Comparison of ENCODE assay signal across 14 cellular contexts in genomic region chr16:27239906-27240655, GRCh38. TPM values are rescaled to one million over a fixed set of nuclear protein-coding genes. Genes with fewer than 3 reads are reported as not detected.
DNase-seq lines count a peak whose midpoint lies in the region; ATAC-seq and TF ChIP-seq lines count a peak whose summit lies in the region.
"Had no signal": no experiment of that assay in that cellular context is flagged by ENCODE, and none has a peak within 500 bp of the region (broad histone marks: within the 10 kb centered on the region; RNA-seq: fewer than 3 reads in every experiment).

No MANE protein-coding gene starts in this region.

- peak overlapping the region; percentile 81 for H2BK120ac ChIP-seq in mesenchymal stem cell (ENCODE audit: low read depth, low read length)

- in situ Hi-C loops in transverse colon (cut with MboI; ENCODE audit: low pct_ligation_motif_present in 1 of 4, low pct_unique_long_range_greater_than_20kb in 1 of 4, low sequenced_read_pairs in 3 of 4), result loop anchor here (10.0 to 25.0 kb wide), 3 partner anchors 75 to 125 kb away; partner anchors contain the start of gene IL4R (in 1 of the 4)

- H2BK5ac ChIP-seq in mesenchymal stem cell (ENCODE audit: low read depth, low read length, poor library complexity, severe bottlenecking), result no peak overlapping the region

- intact Hi-C loops in activated T-helper 2 cell treated with anti-CD3 and anti-CD28 coated beads, Interferon-gamma antibody, Interleukin-2, Interleukin-4, amounts not matched to agents 10 μg/mL and 5 μg/mL and 100 μg/mL, durations not matched to agents 14 hours and 24 hours and 36 hours (cut with micrococcal nuclease), result loop anchor here (10.0 kb wide), 1 partner anchor 645 kb away; no protein-coding TSS in a partner anchor
- intact Hi-C loops in transverse colon (cut with DNase I; ENCODE audit: low total_unique reads), result loop anchor here (5.0 kb wide), 2 partner anchors 77 to 127 kb away; no protein-coding TSS in a partner anchor

- H3K4me1 ChIP-seq in mesenchymal stem cell (ENCODE audit: control insufficient read depth, insufficient read depth, low read depth, low read length) (peaks cover 55% of the 10 kb centered on the region), transverse colon (peaks cover 52 to 100% (median 63%) of the 10 kb centered on the region in 4 donors)

- peak overlapping the region; percentile 97 for H4K91ac ChIP-seq in mesenchymal stem cell (ENCODE audit: low read length)

- H3K36me3 ChIP-seq in mesenchymal stem cell (ENCODE audit: control insufficient read depth in 1 of 2, insufficient read depth in 2 of 2, low read depth in 1 of 2, low read length in 2 of 2) (peaks cover 0 to 8% of the 10 kb centered on the region in 2 experiments), transverse colon (no peaks in the 10 kb centered on the region)

- H3K27ac ChIP-seq in mesenchymal stem cell (ENCODE audit: low read length, poor library complexity, severe bottlenecking), result no peak overlapping the region
- peak overlapping the region; percentile 77 to 90 (median 82) for H3K27ac ChIP-seq in transverse colon

- TF ChIP-seq EP300 in transverse colon (IDR thresholded peaks at IDR 0.05; ENCODE audit: low read depth), result no peak

- H3K23ac ChIP-seq in mesenchymal stem cell (ENCODE audit: low read length in 2 of 2), result peak overlapping the region in 1 of 2 experiments; percentile 44

- peak; percentile 33 for DNase-seq in activated effector memory CD4-positive, alpha-beta T cell treated with anti-CD3 and anti-CD28 coated beads, Interleukin-2, amount 50 U/mL, for 16 hours
- DNase-seq in activated effector memory CD4-positive, alpha-beta T cell treated with Interleukin-2 at 50 U/mL for 16 hours, result no peak
- no peak for DNase-seq in activated T-helper 2 cell treated with anti-CD3 and anti-CD28 coated beads, Interferon-gamma antibody, Interleukin-2, Interleukin-4, amounts not matched to agents 10 μg/mL and 5 μg/mL and 100 μg/mL, durations not matched to agents 14 hours and 24 hours and 36 hours (ENCODE audit: low spot score)
- DNase-seq in mesenchymal stem cell (peak; percentile 88), transverse colon (no peak)
- DNase-seq in stimulated activated naive CD4-positive, alpha-beta T cell (lab: John Stamatoyannopoulos, UW), result no peak
- DNase-seq: amniotic stem cell, DMS153, NCI-H2171 treated with DMSO at 0.1 percent for 48 hours, SK-N-SH had no signal

- H3K27ac Mint-ChIP-seq in activated T-helper 2 cell treated with anti-CD3 and anti-CD28 coated beads, Interferon-gamma antibody, Interleukin-2, Interleukin-4, amounts not matched to agents 10 μg/mL and 5 μg/mL and 100 μg/mL, durations not matched to agents 14 hours and 24 hours and 36 hours, result peak overlapping the region; percentile 100

- H3K36me3 Mint-ChIP-seq in activated T-helper 2 cell treated with anti-CD3 and anti-CD28 coated beads, Interferon-gamma antibody, Interleukin-2, Interleukin-4, amounts not matched to agents 10 μg/mL and 5 μg/mL and 100 μg/mL, durations not matched to agents 14 hours and 24 hours and 36 hours (ENCODE audit: low read depth), result peaks cover 75% of the 10 kb centered on the region

- H2AFZ ChIP-seq in mesenchymal stem cell (ENCODE audit: low read depth, low read length), result no peak overlapping the region

- H4K8ac ChIP-seq in mesenchymal stem cell (ENCODE audit: low read length), result peak overlapping the region; percentile 66

- ATAC-seq in GM21825 (IDR thresholded peaks at IDR 0.05; ENCODE audit: unreplicated experiment) (no peak), GM18505 (IDR thresholded peaks at IDR 0.05; ENCODE audit: unreplicated experiment) (no peak)

- H3K9me3 ChIP-seq in mesenchymal stem cell (ENCODE audit: control insufficient read depth, low read length) (no peaks in the 10 kb centered on the region), transverse colon (no peaks in the 10 kb centered on the region)
- H3K9me3 ChIP-seq: SK-N-SH had no signal

- H3K27me3 Mint-ChIP-seq in activated T-helper 2 cell treated with anti-CD3 and anti-CD28 coated beads, Interferon-gamma antibody, Interleukin-2, Interleukin-4, amounts not matched to agents 10 μg/mL and 5 μg/mL and 100 μg/mL, durations not matched to agents 14 hours and 24 hours and 36 hours (ENCODE audit: low read depth), result no peaks in the 10 kb centered on the region

- peak overlapping the region in 1 of 2 experiments; percentile 53 for H3K14ac ChIP-seq in mesenchymal stem cell (ENCODE audit: low read length in 2 of 2)

- H3K4me2 ChIP-seq in mesenchymal stem cell (ENCODE audit: low read length, poor library complexity, severe bottlenecking), result no peak overlapping the region
- H3K4me2 ChIP-seq: SK-N-SH, smooth muscle cell had no signal

- no peak for TF ChIP-seq POLR2A in transverse colon (IDR thresholded peaks at IDR 0.05)
- TF ChIP-seq POLR2A in GM18505 (IDR thresholded peaks at IDR 0.05; ENCODE audit: borderline replicate concordance, extremely low read depth, insufficient read depth, insufficient read length), result no peak

- H3K79me1 ChIP-seq in mesenchymal stem cell (replicated peaks; ENCODE audit: low read length, poor library complexity, severe bottlenecking), result peaks cover 32% of the 10 kb centered on the region

- H2BK15ac ChIP-seq in mesenchymal stem cell (ENCODE audit: low read depth, poor library complexity, severe bottlenecking), result peak overlapping the region; percentile 92

- H3K4me1 Mint-ChIP-seq in activated T-helper 2 cell treated with anti-CD3 and anti-CD28 coated beads, Interferon-gamma antibody, Interleukin-2, Interleukin-4, amounts not matched to agents 10 μg/mL and 5 μg/mL and 100 μg/mL, durations not matched to agents 14 hours and 24 hours and 36 hours (ENCODE audit: low read depth), result peaks cover 89% of the 10 kb centered on the region

- no peaks in the 10 kb centered on the region for H3K9me3 Mint-ChIP-seq in activated T-helper 2 cell treated with anti-CD3 and anti-CD28 coated beads, Interferon-gamma antibody, Interleukin-2, Interleukin-4, amounts not matched to agents 10 μg/mL and 5 μg/mL and 100 μg/mL, durations not matched to agents 14 hours and 24 hours and 36 hours
- H3K9me3 Mint-ChIP-seq: dendritic cell treated with granulocyte-macrophage colony-stimulating factor and Interleukin-4, amounts not matched to agents 40 ng/mL and 50 ng/mL, for 4 days had no signal

- H3K27me3 ChIP-seq in mesenchymal stem cell (ENCODE audit: control insufficient read depth in 1 of 2, insufficient read depth in 1 of 2, low read length in 2 of 2), result no peaks in the 10 kb centered on the region
- H3K27me3 ChIP-seq in transverse colon, result no peaks in the 10 kb centered on the region

- H2BK12ac ChIP-seq in mesenchymal stem cell (ENCODE audit: low read length in 2 of 2), result peak overlapping the region; percentile 73 to 99

- H3K4me3 ChIP-seq in mesenchymal stem cell (ENCODE audit: insufficient read depth in 1 of 2, low read depth in 1 of 2, low read length in 2 of 2), result no peak overlapping the region
- H3K4me3 ChIP-seq in transverse colon, result no peak overlapping the region
- H3K4me3 ChIP-seq: smooth muscle cell had no signal

- H2AK5ac ChIP-seq in mesenchymal stem cell (ENCODE audit: low read length, severe bottlenecking), result peak overlapping the region; percentile 93

- H3K4ac ChIP-seq in mesenchymal stem cell (ENCODE audit: low read depth in 1 of 2, low read length in 2 of 2), result peak overlapping the region; percentile 78 to 93

- no peak overlapping the region for H3K9ac ChIP-seq in mesenchymal stem cell (ENCODE audit: low read length)
- H3K9ac ChIP-seq: SK-N-SH had no signal

- H3K4me3 Mint-ChIP-seq in activated T-helper 2 cell treated with anti-CD3 and anti-CD28 coated beads, Interferon-gamma antibody, Interleukin-2, Interleukin-4, amounts not matched to agents 10 μg/mL and 5 μg/mL and 100 μg/mL, durations not matched to agents 14 hours and 24 hours and 36 hours (ENCODE audit: low read depth), result no peak overlapping the region
- H3K4me3 Mint-ChIP-seq: dendritic cell treated with granulocyte-macrophage colony-stimulating factor and Interleukin-4, amounts not matched to agents 40 ng/mL and 50 ng/mL, for 4 days had no signal

- WGBS in mesenchymal stem cell, result 87% methylated on average over 8 of the region's 9 CpGs
- WGBS in transverse colon (ENCODE audit: low coverage in 1 of 2), 2 donors, result 77% methylated on average over 9 of the region's 9 CpGs; no CpG with 5 or more reads in 1 of the 2 donors

- peak overlapping the region; percentile 71 to 86 for H3K18ac ChIP-seq in mesenchymal stem cell (ENCODE audit: low read depth in 1 of 2, low read length in 2 of 2)

- no peak for TF ChIP-seq CTCF in transverse colon (IDR thresholded peaks at IDR 0.05)

RNA-seq across cellular contexts. Expression of gene NSMCE1, which starts 28.5 kb away (rescaled TPM):
- 186 and 189 TPM in 2 replicates for total RNA-seq in activated T-helper 2 cell treated with anti-CD3 and anti-CD28 coated beads, Interferon-gamma antibody, Interleukin-2, Interleukin-4, amounts not matched to agents 10 μg/mL and 5 μg/mL and 100 μg/mL, durations not matched to agents 14 hours and 24 hours and 36 hours
- 52.8 TPM for polyA plus RNA-seq in mesenchymal stem cell (2013, experiment 1 of 2)
- 54.6 TPM for polyA plus RNA-seq in mesenchymal stem cell (2013, experiment 2 of 2)
- total RNA-seq in transverse colon, result 10 to 100 TPM in 3 of 4 donors, 1 to 10 TPM in 1; 6.2 to 90.8 (median 27.2) TPM

RNA-seq across cellular contexts. Expression of gene KDM8, which starts 36.8 kb away (rescaled TPM):
- total RNA-seq in activated T-helper 2 cell treated with anti-CD3 and anti-CD28 coated beads, Interferon-gamma antibody, Interleukin-2, Interleukin-4, amounts not matched to agents 10 μg/mL and 5 μg/mL and 100 μg/mL, durations not matched to agents 14 hours and 24 hours and 36 hours, result 13.5 and 17.3 TPM in 2 replicates
- polyA plus RNA-seq in mesenchymal stem cell (2013, experiment 1 of 2), result 1.9 TPM
- polyA plus RNA-seq in mesenchymal stem cell (2013, experiment 2 of 2), result 1.7 TPM
- total RNA-seq in transverse colon, result 10 to 100 TPM in 2 of 4 donors, 1 to 10 TPM in 2; 4.4 to 14.2 (median 9.2) TPM

Comparison
In these comparisons a context has a peak if more than half of its experiments do, and no peak if none do; other contexts are left out.
1. DNase-seq: peak in activated effector memory CD4-positive, alpha-beta T cell treated with anti-CD3 and anti-CD28 coated beads, Interleukin-2, amount 50 U/mL, for 16 hours (single experiment) and mesenchymal stem cell (single experiment); none in activated effector memory CD4-positive, alpha-beta T cell treated with Interleukin-2 at 50 U/mL for 16 hours (single experiment), activated T-helper 2 cell treated with anti-CD3 and anti-CD28 coated beads, Interferon-gamma antibody, Interleukin-2, Interleukin-4, amounts not matched to agents 10 μg/mL and 5 μg/mL and 100 μg/mL, durations not matched to agents 14 hours and 24 hours and 36 hours (single experiment), transverse colon (single experiment) and stimulated activated naive CD4-positive, alpha-beta T cell (0 of 6).